ENCODE assay signal across 8 cellular contexts in the genomic region with DNA sequence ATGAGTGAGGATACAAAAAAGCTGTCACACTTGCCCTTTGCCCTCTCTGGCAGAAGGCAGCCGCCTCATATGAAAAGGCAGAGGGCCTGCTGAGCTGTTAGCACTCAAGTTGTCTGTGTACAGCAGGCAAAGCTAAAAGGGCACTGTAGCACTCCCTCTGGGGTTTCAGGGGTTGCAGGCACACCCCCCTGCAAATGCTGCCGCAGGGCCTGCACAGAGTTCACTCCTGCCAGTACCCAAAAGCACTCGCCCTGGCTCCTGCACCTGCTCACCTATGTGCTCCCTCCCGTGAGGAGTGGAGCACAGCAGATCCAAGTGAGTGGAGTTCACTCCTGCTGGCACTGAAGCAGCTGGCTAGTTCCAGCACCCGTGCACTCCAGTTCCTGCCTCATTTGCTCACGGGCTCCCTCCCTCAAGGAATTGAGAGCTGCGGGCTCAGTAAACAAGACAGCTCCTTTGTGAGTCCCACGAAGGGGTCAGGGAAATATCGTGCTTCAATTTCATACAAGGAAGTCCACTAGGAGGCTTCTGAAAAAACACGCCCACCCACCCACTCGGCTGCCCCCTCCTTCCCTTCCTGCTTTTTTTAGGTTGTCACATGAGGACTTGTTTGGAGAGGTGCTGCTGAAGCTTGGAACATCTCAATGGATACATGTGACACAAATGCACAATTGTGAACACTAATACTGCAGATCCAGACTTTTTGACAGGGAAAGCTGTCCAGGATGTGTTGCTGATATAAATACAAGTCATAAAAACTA. TPM values are rescaled to one million over a fixed set of nuclear protein-coding genes. Genes with fewer than 3 reads are reported as not detected.
DNase-seq lines count a peak whose midpoint lies in the region; ATAC-seq and TF ChIP-seq lines count a peak whose summit lies in the region.

No MANE protein-coding gene starts in this region.

- no peak for TF ChIP-seq CTCF in sigmoid colon (IDR thresholded peaks at IDR 0.05)

- TF ChIP-seq EP300 in sigmoid colon (IDR thresholded peaks at IDR 0.05), result no peak

- TF ChIP-seq POLR2A in sigmoid colon (IDR thresholded peaks at IDR 0.05), result no peak

- H3K27me3 ChIP-seq in sigmoid colon, result no peaks in the 10 kb centered on the region

- no peaks in the 10 kb centered on the region for H3K36me3 ChIP-seq in sigmoid colon

- peak overlapping the region in 1 of 4 donors; percentile 2 for H3K4me3 ChIP-seq in sigmoid colon

- intact Hi-C loops in left ventricle myocardium superior (cut with micrococcal nuclease), result no loop called here
- intact Hi-C loops in sigmoid colon (cut with DNase I), result no loop called here

- peak overlapping the region; percentile 43 to 66 (median 58) for H3K27ac ChIP-seq in sigmoid colon

- WGBS in sigmoid colon, 2 donors, result 6 to 21% methylated on average over 11 of the region's 11 CpGs

- H3K9me3 ChIP-seq in sigmoid colon, result no peaks in the 10 kb centered on the region

- ATAC-seq in HG03460 (IDR thresholded peaks at IDR 0.05; ENCODE audit: unreplicated experiment) (peak; percentile 62), left ventricle myocardium superior (peak; percentile 96), HG03095 (IDR thresholded peaks at IDR 0.05; ENCODE audit: unreplicated experiment) (no peak), HG03520 (IDR thresholded peaks at IDR 0.05; ENCODE audit: unreplicated experiment) (no peak)

- peaks cover 0 to 12% (median 11%) of the 10 kb centered on the region in 4 donors for H3K4me1 ChIP-seq in sigmoid colon

- DNase-seq in AG20443 (ENCODE audit: low spot score) (peak; percentile 14), SK-N-DZ (ENCODE audit: low spot score) (peak; percentile 69), left ventricle myocardium superior (peak; percentile 70), sigmoid colon (peak; percentile 81), GF-D8 (lab: John Stamatoyannopoulos, UW) (no peak)

RNA-seq across cellular contexts. Expression of gene RCBTB2, which starts 9.9 kb away (rescaled TPM):
- 8.6 and 27.6 TPM in 2 replicates for polyA plus RNA-seq in SK-N-DZ (2014; cell fraction: cytosol; rRNA removed)
- 12.3 and 13.5 TPM in 2 replicates for polyA plus RNA-seq in SK-N-DZ (2014; cell fraction: nucleus; rRNA removed)
- total RNA-seq in left ventricle myocardium superior (13.5 TPM), sigmoid colon (10 to 100 TPM in 3 of 4 donors, 1 to 10 TPM in 1; 8.6 to 21.9 (median 14.9) TPM)
- 1 to 10 TPM; 4.2 to 9.9 (median 4.8) TPM for polyA plus RNA-seq in sigmoid colon

Comparison
In these comparisons a context has a peak if more than half of its experiments do, and no peak if none do; other contexts are left out.
1. ATAC-seq: peak in HG03460 (single experiment) and left ventricle myocardium superior (single experiment); none in HG03095 (single experiment) and HG03520 (single experiment).